Comparison of ENCODE assay signal across 14 cellular contexts in the genomic region with DNA sequence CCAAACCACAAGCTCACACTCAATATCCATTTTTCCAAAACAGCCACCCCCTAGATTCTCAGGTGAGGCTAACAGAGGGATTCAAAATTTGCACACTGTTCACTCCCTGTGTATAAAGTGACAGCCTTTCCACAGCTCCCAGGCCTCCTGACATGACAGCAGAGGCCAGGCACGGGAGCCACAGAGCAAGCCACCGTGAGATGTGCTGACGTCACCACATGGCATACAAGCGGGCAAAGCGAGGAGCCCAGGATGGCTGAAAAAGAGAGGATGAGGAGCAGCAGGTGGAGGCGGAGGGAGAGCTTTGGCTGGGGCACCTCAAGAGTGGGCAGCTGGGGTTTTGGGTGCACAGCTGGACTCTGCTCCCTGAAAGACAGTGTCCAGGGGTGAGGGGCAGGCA. TPM values are rescaled to one million over a fixed set of nuclear protein-coding genes. Genes with fewer than 3 reads are reported as not detected.
A peak's percentile ranks its signal among the peaks of the same experiment; 100 is the strongest.
DNase-seq lines count a peak whose midpoint lies in the region; ATAC-seq and TF ChIP-seq lines count a peak whose summit lies in the region.
"Had no signal": no experiment of that assay in that cellular context is flagged by ENCODE, and none has a peak within 500 bp of the region (broad histone marks: within the 10 kb centered on the region; RNA-seq: fewer than 3 reads in every experiment).

No MANE protein-coding gene starts in this region.

- BruUV-seq in Caco-2 (replicated peaks; lab: Mats Ljungman, UMichigan): no TSS peak

- ATAC-seq in HG03025 (IDR thresholded peaks at IDR 0.05; ENCODE audit: low FRiP score, unreplicated experiment): no peak
- ATAC-seq in HG03342 (IDR thresholded peaks at IDR 0.05; ENCODE audit: unreplicated experiment): no peak
- no peak for ATAC-seq in HG02763 (IDR thresholded peaks at IDR 0.05; ENCODE audit: unreplicated experiment)
- ATAC-seq in stimulated activated memory B cell treated with anti-CD40 and anti-IgM and Interleukin-4, amounts not matched to agents 10 μg/mL and 1 μg/mL and 100 μg/mL, for 72 hours: no peak

- CTCF ChIA-PET in Caco-2 (lab: Charles Lee) (interaction anchor here (2.6 kb wide), 1 partner anchor 27 kb away, joined by 8 read pairs; a partner anchor contains a TSS), RWPE1 (lab: Yijun Ruan, JAX) (no interaction called here)

- DNase-seq in Caco-2 (no peak), RWPE1 (ENCODE audit: low spot score) (no peak), glutamatergic neuron (no peak), osteocyte (ENCODE audit: extremely low spot score, unreplicated experiment) (no peak)
- DNase-seq: activated CD4-positive, alpha-beta T cell treated with anti-CD3 and anti-CD28 coated beads, Interleukin-2, amount 50 U/mL, for 1 hour; activated T-cell treated with anti-CD3 and anti-CD28 coated beads, Interleukin-2, amount 50 U/mL, for 48 hours; KG1; NCI-H1105; sigmoid colon had no signal

- POLR2A ChIA-PET in Caco-2 (lab: Charles Lee) (interaction anchor here (1.7 kb wide), 1 partner anchor 27 kb away, joined by 6 read pairs; a partner anchor contains a TSS), RWPE1 (lab: Yijun Ruan, JAX; ENCODE audit: low non-redundant PET) (no interaction called here)

- peaks cover 35% of the 10 kb centered on the region for H3K4me1 Mint-ChIP-seq in Caco-2 (ENCODE audit: low read depth, unreplicated experiment)
- peaks cover 6% of the 10 kb centered on the region for H3K4me1 Mint-ChIP-seq in glutamatergic neuron (ENCODE audit: low read depth, unreplicated experiment)
- peaks cover 87% of the 10 kb centered on the region for H3K4me1 Mint-ChIP-seq in osteocyte (ENCODE audit: unreplicated experiment)
- no peaks in the 10 kb centered on the region for H3K4me1 Mint-ChIP-seq in stimulated activated memory B cell treated with anti-CD40 and anti-IgM and Interleukin-4, amounts not matched to agents 10 μg/mL and 1 μg/mL and 100 μg/mL, for 72 hours

- H3K36me3 Mint-ChIP-seq in Caco-2 (ENCODE audit: insufficient read depth, unreplicated experiment) (peaks cover 52% of the 10 kb centered on the region), glutamatergic neuron (ENCODE audit: unreplicated experiment) (no peaks in the 10 kb centered on the region), osteocyte (ENCODE audit: unreplicated experiment) (no peaks in the 10 kb centered on the region)
- peaks cover 37% of the 10 kb centered on the region for H3K36me3 Mint-ChIP-seq in stimulated activated memory B cell treated with anti-CD40 and anti-IgM and Interleukin-4, amounts not matched to agents 10 μg/mL and 1 μg/mL and 100 μg/mL, for 72 hours

- H3K27ac Mint-ChIP-seq in Caco-2 (ENCODE audit: unreplicated experiment): peak overlapping the region; percentile 82
- H3K27ac Mint-ChIP-seq in glutamatergic neuron (ENCODE audit: unreplicated experiment): peak overlapping the region; percentile 34
- peak overlapping the region; percentile 96 for H3K27ac Mint-ChIP-seq in osteocyte (ENCODE audit: unreplicated experiment)
- no peak overlapping the region for H3K27ac Mint-ChIP-seq in stimulated activated memory B cell treated with anti-CD40 and anti-IgM and Interleukin-4, amounts not matched to agents 10 μg/mL and 1 μg/mL and 100 μg/mL, for 72 hours

- TF ChIP-seq CTCF in Caco-2 (IDR thresholded peaks at IDR 0.05; ENCODE audit: insufficient read depth in 1 of 2, low read depth in 1 of 2, low read length in 1 of 2, severe bottlenecking in 1 of 2, unreplicated experiment in 1 of 2) (no peak), RWPE1 (conservative IDR thresholded peaks at IDR 0.05; ENCODE audit: low read depth) (no peak), glutamatergic neuron (IDR thresholded peaks at IDR 0.05; ENCODE audit: partially characterized antibody, unreplicated experiment) (no peak), osteocyte (IDR thresholded peaks at IDR 0.05) (no peak)

- intact Hi-C loops in Caco-2 (cut with micrococcal nuclease; ENCODE audit: unreplicated experiment): loop anchor here (2.0 kb wide), 1 partner anchor 18 kb away; no protein-coding TSS in a partner anchor

- H3K27ac ChIP-seq in RWPE1: peak overlapping the region; percentile 95

- no peaks in the 10 kb centered on the region for H3K27me3 ChIP-seq in Caco-2 (replicated peaks; ENCODE audit: control insufficient read depth, insufficient read depth, low read length)
- H3K27me3 ChIP-seq: sigmoid colon had no signal

- peaks cover 5% of the 10 kb centered on the region for H3K36me3 ChIP-seq in Caco-2 (ENCODE audit: control insufficient read depth, insufficient read depth, low read length)
- H3K36me3 ChIP-seq: sigmoid colon had no signal

- H3K27me3 Mint-ChIP-seq in Caco-2 (ENCODE audit: insufficient read depth, unreplicated experiment): no peaks in the 10 kb centered on the region
- peaks cover 4% of the 10 kb centered on the region for H3K27me3 Mint-ChIP-seq in glutamatergic neuron (ENCODE audit: unreplicated experiment)
- no peaks in the 10 kb centered on the region for H3K27me3 Mint-ChIP-seq in osteocyte (ENCODE audit: unreplicated experiment)
- no peaks in the 10 kb centered on the region for H3K27me3 Mint-ChIP-seq in stimulated activated memory B cell treated with anti-CD40 and anti-IgM and Interleukin-4, amounts not matched to agents 10 μg/mL and 1 μg/mL and 100 μg/mL, for 72 hours
- H3K27me3 Mint-ChIP-seq: central memory CD8-positive, alpha-beta T cell had no signal

- H3K9me3 ChIP-seq in Caco-2: no peaks in the 10 kb centered on the region
- H3K9me3 ChIP-seq: sigmoid colon had no signal

- H3K4me1 ChIP-seq in Caco-2: peaks cover 61% of the 10 kb centered on the region

- no peaks in the 10 kb centered on the region for H3K9me3 Mint-ChIP-seq in Caco-2 (ENCODE audit: unreplicated experiment)
- peaks cover 8% of the 10 kb centered on the region for H3K9me3 Mint-ChIP-seq in glutamatergic neuron (ENCODE audit: unreplicated experiment)
- no peaks in the 10 kb centered on the region for H3K9me3 Mint-ChIP-seq in osteocyte (ENCODE audit: unreplicated experiment)
- no peaks in the 10 kb centered on the region for H3K9me3 Mint-ChIP-seq in stimulated activated memory B cell treated with anti-CD40 and anti-IgM and Interleukin-4, amounts not matched to agents 10 μg/mL and 1 μg/mL and 100 μg/mL, for 72 hours
- H3K9me3 Mint-ChIP-seq: central memory CD8-positive, alpha-beta T cell had no signal

- H3K4me3 Mint-ChIP-seq in Caco-2 (ENCODE audit: unreplicated experiment) (peak overlapping the region; percentile 5), glutamatergic neuron (ENCODE audit: unreplicated experiment) (no peak overlapping the region), osteocyte (ENCODE audit: unreplicated experiment) (no peak overlapping the region)
- H3K4me3 Mint-ChIP-seq in stimulated activated memory B cell treated with anti-CD40 and anti-IgM and Interleukin-4, amounts not matched to agents 10 μg/mL and 1 μg/mL and 100 μg/mL, for 72 hours: no peak overlapping the region
- H3K4me3 Mint-ChIP-seq: central memory CD8-positive, alpha-beta T cell had no signal

- H3K4me3 ChIP-seq in Caco-2 (ENCODE audit: low read depth, low read length): no peak overlapping the region
- H3K4me3 ChIP-seq: sigmoid colon had no signal

RNA-seq across cellular contexts. Expression of a gene that starts 27.1 kb away (rescaled TPM):
- 31.6 TPM in 2 replicates for total RNA-seq in Caco-2 (2022)
- total RNA-seq in glutamatergic neuron (ENCODE audit: unreplicated experiment): 4.0 TPM
- total RNA-seq in osteocyte: 20.9 and 21.7 TPM in 2 replicates

RNA-seq across cellular contexts. Expression of a gene that starts 51.4 kb away (rescaled TPM):
- total RNA-seq in Caco-2 (2022) (2.3 and 2.5 TPM in 2 replicates), glutamatergic neuron (ENCODE audit: unreplicated experiment) (0.32 TPM), osteocyte (3.0 and 3.2 TPM in 2 replicates)
